In the genomic region with DNA sequence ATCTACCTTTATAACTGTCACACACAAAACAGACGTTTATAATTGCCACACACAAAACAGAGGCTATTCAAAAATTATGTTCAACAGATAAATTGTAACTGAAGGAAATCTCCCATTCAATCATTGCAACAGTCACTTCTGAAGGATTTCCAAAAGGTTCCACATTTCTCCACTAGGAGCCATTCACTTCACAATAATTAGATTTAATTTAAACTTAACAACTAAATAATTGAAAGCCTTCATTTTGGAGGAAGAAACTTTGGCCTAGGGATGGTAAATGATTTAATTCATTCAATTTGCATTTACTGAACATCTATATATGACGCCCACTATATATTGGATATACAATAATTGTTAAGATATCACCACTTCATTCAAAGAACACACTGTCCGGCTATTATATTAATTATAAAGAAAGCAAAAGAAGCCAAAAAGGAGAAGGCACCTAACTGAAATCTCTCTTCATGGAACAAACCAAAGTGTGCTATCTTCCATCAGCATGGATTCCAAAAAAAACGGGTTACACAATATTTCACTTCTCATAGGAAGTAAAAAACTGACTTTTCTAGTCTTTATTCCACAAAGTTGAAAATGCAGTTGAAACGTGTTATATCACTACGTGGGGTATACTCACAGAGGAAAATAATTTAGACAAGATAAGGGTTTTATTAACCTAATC, we compare ENCODE assay signal across 1 cellular context.
TF ChIP-seq lines count a peak whose summit lies in the region.

No MANE protein-coding gene starts in this region.

TF ChIP-seq in HCT116, 20 proteins besides CTCF, POLR2A, EP300 and RAD21 (continued from another document):
- TF ChIP-seq, protein P1, sequence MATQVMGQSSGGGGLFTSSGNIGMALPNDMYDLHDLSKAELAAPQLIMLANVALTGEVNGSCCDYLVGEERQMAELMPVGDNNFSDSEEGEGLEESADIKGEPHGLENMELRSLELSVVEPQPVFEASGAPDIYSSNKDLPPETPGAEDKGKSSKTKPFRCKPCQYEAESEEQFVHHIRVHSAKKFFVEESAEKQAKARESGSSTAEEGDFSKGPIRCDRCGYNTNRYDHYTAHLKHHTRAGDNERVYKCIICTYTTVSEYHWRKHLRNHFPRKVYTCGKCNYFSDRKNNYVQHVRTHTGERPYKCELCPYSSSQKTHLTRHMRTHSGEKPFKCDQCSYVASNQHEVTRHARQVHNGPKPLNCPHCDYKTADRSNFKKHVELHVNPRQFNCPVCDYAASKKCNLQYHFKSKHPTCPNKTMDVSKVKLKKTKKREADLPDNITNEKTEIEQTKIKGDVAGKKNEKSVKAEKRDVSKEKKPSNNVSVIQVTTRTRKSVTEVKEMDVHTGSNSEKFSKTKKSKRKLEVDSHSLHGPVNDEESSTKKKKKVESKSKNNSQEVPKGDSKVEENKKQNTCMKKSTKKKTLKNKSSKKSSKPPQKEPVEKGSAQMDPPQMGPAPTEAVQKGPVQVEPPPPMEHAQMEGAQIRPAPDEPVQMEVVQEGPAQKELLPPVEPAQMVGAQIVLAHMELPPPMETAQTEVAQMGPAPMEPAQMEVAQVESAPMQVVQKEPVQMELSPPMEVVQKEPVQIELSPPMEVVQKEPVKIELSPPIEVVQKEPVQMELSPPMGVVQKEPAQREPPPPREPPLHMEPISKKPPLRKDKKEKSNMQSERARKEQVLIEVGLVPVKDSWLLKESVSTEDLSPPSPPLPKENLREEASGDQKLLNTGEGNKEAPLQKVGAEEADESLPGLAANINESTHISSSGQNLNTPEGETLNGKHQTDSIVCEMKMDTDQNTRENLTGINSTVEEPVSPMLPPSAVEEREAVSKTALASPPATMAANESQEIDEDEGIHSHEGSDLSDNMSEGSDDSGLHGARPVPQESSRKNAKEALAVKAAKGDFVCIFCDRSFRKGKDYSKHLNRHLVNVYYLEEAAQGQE (IDR thresholded peaks at IDR 0.05; ENCODE audit: low read depth), result no peak
- TF ChIP-seq, protein P2, sequence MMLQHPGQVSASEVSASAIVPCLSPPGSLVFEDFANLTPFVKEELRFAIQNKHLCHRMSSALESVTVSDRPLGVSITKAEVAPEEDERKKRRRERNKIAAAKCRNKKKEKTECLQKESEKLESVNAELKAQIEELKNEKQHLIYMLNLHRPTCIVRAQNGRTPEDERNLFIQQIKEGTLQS (IDR thresholded peaks at IDR 0.05), result no peak
- no peak for TF ChIP-seq CBX3 (IDR thresholded peaks at IDR 0.05; ENCODE audit: low read depth)
- no peak for TF ChIP-seq SIN3A (IDR thresholded peaks at IDR 0.05; ENCODE audit: low read depth)
- TF ChIP-seq SP1 (IDR thresholded peaks at IDR 0.05; ENCODE audit: low read depth), result no peak
- TF ChIP-seq, protein P3, sequence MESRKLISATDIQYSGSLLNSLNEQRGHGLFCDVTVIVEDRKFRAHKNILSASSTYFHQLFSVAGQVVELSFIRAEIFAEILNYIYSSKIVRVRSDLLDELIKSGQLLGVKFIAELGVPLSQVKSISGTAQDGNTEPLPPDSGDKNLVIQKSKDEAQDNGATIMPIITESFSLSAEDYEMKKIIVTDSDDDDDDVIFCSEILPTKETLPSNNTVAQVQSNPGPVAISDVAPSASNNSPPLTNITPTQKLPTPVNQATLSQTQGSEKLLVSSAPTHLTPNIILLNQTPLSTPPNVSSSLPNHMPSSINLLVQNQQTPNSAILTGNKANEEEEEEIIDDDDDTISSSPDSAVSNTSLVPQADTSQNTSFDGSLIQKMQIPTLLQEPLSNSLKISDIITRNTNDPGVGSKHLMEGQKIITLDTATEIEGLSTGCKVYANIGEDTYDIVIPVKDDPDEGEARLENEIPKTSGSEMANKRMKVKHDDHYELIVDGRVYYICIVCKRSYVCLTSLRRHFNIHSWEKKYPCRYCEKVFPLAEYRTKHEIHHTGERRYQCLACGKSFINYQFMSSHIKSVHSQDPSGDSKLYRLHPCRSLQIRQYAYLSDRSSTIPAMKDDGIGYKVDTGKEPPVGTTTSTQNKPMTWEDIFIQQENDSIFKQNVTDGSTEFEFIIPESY (IDR thresholded peaks at IDR 0.05; ENCODE audit: extremely low read depth, insufficient replicate concordance, low read length), result no peak
- TF ChIP-seq EZH2phosphoT487 (IDR thresholded peaks at IDR 0.05; ENCODE audit: borderline replicate concordance), result no peak
TF ChIP-seq in HCT116: peak in this region for 0.
